In the genomic region with DNA sequence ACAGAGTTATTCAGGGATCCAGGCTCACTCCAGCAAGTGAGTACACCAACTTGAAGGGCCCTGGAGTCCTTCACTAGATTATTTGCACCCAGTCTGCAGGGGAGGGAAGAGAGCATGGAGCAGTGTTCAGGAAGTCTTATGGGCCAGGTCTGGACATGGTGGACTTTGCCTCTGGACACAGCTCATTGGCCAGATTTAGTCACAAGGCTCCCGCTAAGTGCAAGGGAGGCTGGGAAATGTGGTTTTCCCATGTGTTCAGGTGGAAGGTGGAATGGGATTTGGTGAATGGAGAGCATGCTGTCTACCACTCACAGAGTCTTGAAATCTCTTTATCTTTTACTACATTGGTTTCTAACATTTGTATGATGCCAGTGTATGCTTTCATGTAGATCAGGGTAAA, we compare ENCODE assay signal across 2 cellular contexts.
TF ChIP-seq lines count a peak whose summit lies in the region.

No MANE protein-coding gene starts in this region.

TF ChIP-seq in HepG2, 621 proteins besides CTCF, POLR2A, EP300 and RAD21:
- TF ChIP-seq NFYC (CRISPR knock-in tag; IDR thresholded peaks at IDR 0.05) (peak; percentile 72), ZNF670 (CRISPR knock-in tag; IDR thresholded peaks at IDR 0.05; ENCODE audit: borderline replicate concordance) (no peak), THAP11 (CRISPR knock-in tag; IDR thresholded peaks at IDR 0.05) (peak; percentile 77), NFYB (CRISPR knock-in tag; IDR thresholded peaks at IDR 0.05) (peak; percentile 50; the same call in 1 of the 2 replicates), ZNF614 (CRISPR knock-in tag; IDR thresholded peaks at IDR 0.05; ENCODE audit: borderline replicate concordance) (no peak), HNF4G (IDR thresholded peaks at IDR 0.05; ENCODE audit: borderline replicate concordance, low read depth, low read length) (peak; percentile 4; the same call in 1 of the 2 replicates), HNF4G (CRISPR knock-in tag; IDR thresholded peaks at IDR 0.05; ENCODE audit: borderline replicate concordance, low read depth) (no peak), ZNF143 (CRISPR knock-in tag; IDR thresholded peaks at IDR 0.05) (peak; percentile 83), ZBTB33 (CRISPR knock-in tag; IDR thresholded peaks at IDR 0.05) (peak; percentile 81)
- TF ChIP-seq, protein P1, sequence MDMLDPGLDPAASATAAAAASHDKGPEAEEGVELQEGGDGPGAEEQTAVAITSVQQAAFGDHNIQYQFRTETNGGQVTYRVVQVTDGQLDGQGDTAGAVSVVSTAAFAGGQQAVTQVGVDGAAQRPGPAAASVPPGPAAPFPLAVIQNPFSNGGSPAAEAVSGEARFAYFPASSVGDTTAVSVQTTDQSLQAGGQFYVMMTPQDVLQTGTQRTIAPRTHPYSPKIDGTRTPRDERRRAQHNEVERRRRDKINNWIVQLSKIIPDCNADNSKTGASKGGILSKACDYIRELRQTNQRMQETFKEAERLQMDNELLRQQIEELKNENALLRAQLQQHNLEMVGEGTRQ (IDR thresholded peaks at IDR 0.05; ENCODE audit: low read depth, low read length) = no peak
- TF ChIP-seq, protein P1 (CRISPR knock-in tag; IDR thresholded peaks at IDR 0.05; ENCODE audit: borderline replicate concordance) = peak; percentile 48; the same call in 1 of the 2 replicates

TF ChIP-seq in K562, 482 proteins besides CTCF, POLR2A, EP300 and RAD21:
- TF ChIP-seq NUFIP1 (IDR thresholded peaks at IDR 0.05; ENCODE audit: partially characterized antibody) = no peak
- TF ChIP-seq, protein P1 (CRISPR knock-in tag; IDR thresholded peaks at IDR 0.05) = peak; percentile 59
